ENCODE assay signal across 1 cellular context in genomic region chr18:79384834-79385233, GRCh38.
TF ChIP-seq lines count a peak whose summit lies in the region.

No MANE protein-coding gene starts in this region.

TF ChIP-seq in SK-N-SH treated with all-trans-retinoic acid at 6 μM for 48 hours, 23 proteins besides CTCF, POLR2A, EP300 and RAD21 (continued from another document):
- no peak for TF ChIP-seq TSHZ2 (CRISPR knock-in tag; IDR thresholded peaks at IDR 0.05)
- TF ChIP-seq CSDC2 (CRISPR knock-in tag; IDR thresholded peaks at IDR 0.05), result no peak
- no peak for TF ChIP-seq ZNF8 (CRISPR knock-in tag; IDR thresholded peaks at IDR 0.05)
- no peak for TF ChIP-seq PPARA (CRISPR knock-in tag; IDR thresholded peaks at IDR 0.05; ENCODE audit: borderline replicate concordance)
- no peak for TF ChIP-seq PATZ1 (CRISPR knock-in tag; IDR thresholded peaks at IDR 0.05; ENCODE audit: borderline replicate concordance)
